In the genomic region with DNA sequence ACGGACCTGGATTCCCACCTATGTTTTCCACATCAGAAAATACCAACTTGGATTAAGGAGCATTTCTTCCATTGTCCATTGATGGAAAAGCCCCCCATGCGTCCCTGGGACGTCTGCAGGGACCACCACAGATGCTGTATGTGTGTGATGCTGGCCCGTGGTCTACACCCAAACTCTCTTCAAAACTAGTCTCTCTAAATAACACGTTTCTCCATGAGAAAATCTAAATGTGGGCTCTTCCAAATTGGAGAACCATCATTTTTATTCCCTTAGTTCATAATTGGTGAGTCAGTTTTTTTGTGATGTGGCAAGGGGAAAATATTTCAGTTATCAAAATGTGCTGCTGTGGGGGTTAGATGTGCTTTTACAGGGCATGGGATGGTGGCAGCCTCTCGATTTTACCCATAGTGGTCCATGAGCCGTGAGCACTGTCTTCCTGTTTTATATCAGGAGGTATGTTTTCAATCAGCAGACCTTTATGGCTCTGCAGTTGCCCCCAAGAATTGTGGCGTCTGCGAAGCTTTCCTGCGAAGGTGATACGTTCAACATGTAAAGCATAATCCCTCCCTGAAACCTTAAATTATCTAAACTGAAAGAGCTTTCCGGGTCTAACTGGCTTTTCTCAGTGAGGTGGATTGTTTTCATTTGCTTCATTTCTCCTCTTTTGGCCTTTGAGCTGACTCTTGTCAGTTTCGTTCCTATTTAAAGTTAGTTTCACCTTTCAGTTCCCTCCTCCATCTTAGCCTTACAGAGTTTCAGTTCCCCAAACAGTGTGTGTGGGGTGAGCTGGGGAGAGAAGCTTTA, we compare ENCODE assay signal across 9 cellular contexts.
A peak's percentile ranks its signal among the peaks of the same experiment; 100 is the strongest.
DNase-seq lines count a peak whose midpoint lies in the region; ATAC-seq lines count a peak whose summit lies in the region.
"Had no signal": no experiment of that assay in that cellular context is flagged by ENCODE, and none has a peak within 500 bp of the region (broad histone marks: within the 10 kb centered on the region; RNA-seq: fewer than 3 reads in every experiment).

No MANE protein-coding gene starts in this region.

- H3K27me3 Mint-ChIP-seq in activated naive CD8-positive, alpha-beta T cell = no peaks in the 10 kb centered on the region

- peak overlapping the region; percentile 92 for H3K27ac Mint-ChIP-seq in activated naive CD8-positive, alpha-beta T cell

- H4K20me1 ChIP-seq in BLaER1 treated with 17β-estradiol and CSF1 and Interleukin-3, amounts not matched to agents 10 nM and 100 nM = peaks cover 0 to 6% (median 0%) of the 10 kb centered on the region in 11 experiments; a peak in 1 of 22 replicates

- H3K9ac ChIP-seq in BLaER1 treated with 17β-estradiol and CSF1 and Interleukin-3, amounts not matched to agents 10 nM and 100 nM = peak overlapping the region; percentile 67 to 81 (median 72); a peak in 21 of 22 replicates

- peak; percentile 48 to 66 for DNase-seq in stimulated activated CD8-positive, alpha-beta memory T cell treated with anti-CD3 and anti-CD28 coated beads, Interleukin-15, amount 100 ng/mL, for 48 hours (ENCODE audit: low read depth in 2 of 2)
- no peak for DNase-seq in mesenteric fat pad (ENCODE audit: low spot score)
- DNase-seq in EL = no peak
- no peak for DNase-seq in islet precursor cell
- DNase-seq: left cardiac atrium had no signal

- H3K27me3 ChIP-seq in BLaER1 treated with 17β-estradiol and CSF1 and Interleukin-3, amounts not matched to agents 10 nM and 100 nM = peaks cover 0 to 61% (median 0%) of the 10 kb centered on the region in 11 experiments; a peak in 6 of 22 replicates

- ATAC-seq in GM19468 (IDR thresholded peaks at IDR 0.05; ENCODE audit: extremely low read depth, unreplicated experiment) (peak; percentile 93), HG03558 (IDR thresholded peaks at IDR 0.05; ENCODE audit: extremely low read depth, unreplicated experiment) (peak; percentile 92)

- no peaks in the 10 kb centered on the region for H3K9me3 Mint-ChIP-seq in activated naive CD8-positive, alpha-beta T cell (ENCODE audit: low read depth)

- peak overlapping the region; percentile 64 for H3K4me3 Mint-ChIP-seq in activated naive CD8-positive, alpha-beta T cell

- H3K9me3 ChIP-seq in BLaER1 treated with 17β-estradiol and CSF1 and Interleukin-3, amounts not matched to agents 10 nM and 100 nM (replicated peaks in 1 of 11) = peaks cover 0 to 14% (median 0%) of the 10 kb centered on the region in 11 experiments; a peak in 4 of 22 replicates

- H3K4me3 ChIP-seq in BLaER1 treated with 17β-estradiol and CSF1 and Interleukin-3, amounts not matched to agents 10 nM and 100 nM = peak overlapping the region; percentile 42 to 64 (median 48); a peak in 19 of 20 replicates

- H3K4me1 Mint-ChIP-seq in activated naive CD8-positive, alpha-beta T cell (ENCODE audit: low read depth) = peaks cover 26% of the 10 kb centered on the region

- peak overlapping the region; percentile 70 to 90 (median 82); a peak in 21 of 22 replicates for H3K27ac ChIP-seq in BLaER1 treated with 17β-estradiol and CSF1 and Interleukin-3, amounts not matched to agents 10 nM and 100 nM

- H3K36me3 Mint-ChIP-seq in activated naive CD8-positive, alpha-beta T cell = no peaks in the 10 kb centered on the region

- peaks cover 24 to 58% (median 36%) of the 10 kb centered on the region in 10 experiments for H3K4me1 ChIP-seq in BLaER1 treated with 17β-estradiol and CSF1 and Interleukin-3, amounts not matched to agents 10 nM and 100 nM

- H3K4me2 ChIP-seq in BLaER1 treated with 17β-estradiol and CSF1 and Interleukin-3, amounts not matched to agents 10 nM and 100 nM = peak overlapping the region; percentile 70 to 94 (median 80)

- no peaks in the 10 kb centered on the region; a peak in 3 of 22 replicates for H3K36me3 ChIP-seq in BLaER1 treated with 17β-estradiol and CSF1 and Interleukin-3, amounts not matched to agents 10 nM and 100 nM

Comparison
In these comparisons a context has a peak if more than half of its experiments do, and no peak if none do; other contexts are left out.
1. DNase-seq: peak in stimulated activated CD8-positive, alpha-beta memory T cell treated with anti-CD3 and anti-CD28 coated beads, Interleukin-15, amount 100 ng/mL, for 48 hours (2 of 2); none in mesenteric fat pad (single experiment), EL (single experiment) and islet precursor cell (single experiment).